ENCODE assay signal across 10 cellular contexts in genomic region chr10:103555712-103556111, GRCh38.
DNase-seq lines count a peak whose midpoint lies in the region; ATAC-seq and TF ChIP-seq lines count a peak whose summit lies in the region.
"Had no signal": no experiment of that assay in that cellular context is flagged by ENCODE, and none has a peak within 500 bp of the region (broad histone marks: within the 10 kb centered on the region; RNA-seq: fewer than 3 reads in every experiment).

No MANE protein-coding gene starts in this region.

- H3K4me2 ChIP-seq in HCT116 (ENCODE audit: low read length), result peak overlapping the region; percentile 63
- H3K4me2 ChIP-seq in neural progenitor cell, result peak overlapping the region; percentile 98

- peaks cover 5% of the 10 kb centered on the region for H3F3A ChIP-seq in neural progenitor cell (ENCODE audit: low read depth)

- no peak for ATAC-seq in HCT116

- peak overlapping the region; percentile 81 for H3K4me3 Mint-ChIP-seq in neural progenitor cell

- H2AFZ ChIP-seq in HCT116 (ENCODE audit: low read depth, low read length, poor library complexity, severe bottlenecking), result no peak overlapping the region
- H2AFZ ChIP-seq in neural progenitor cell (replicated peaks), result peak overlapping the region; percentile 68

- RAD21 ChIA-PET in HCT116 (lab: Charles Lee; ENCODE audit: low non-redundant PET in 1 of 2, low total read pairs in 2 of 2, uncharacterized antibody in 2 of 2, unreplicated experiment in 2 of 2), result no interaction called here

- no peaks in the 10 kb centered on the region for H4K20me1 ChIP-seq in HCT116 (ENCODE audit: insufficient read depth)
- H4K20me1 ChIP-seq in neural progenitor cell (ENCODE audit: low read depth), result no peaks in the 10 kb centered on the region

- H3K27me3 ChIP-seq in HCT116 (ENCODE audit: insufficient read depth, low read length) (peaks cover 5% of the 10 kb centered on the region; the same call in 1 of the 2 replicates), neural progenitor cell (peaks cover 33% of the 10 kb centered on the region)

- H3K9me3 Mint-ChIP-seq in neural progenitor cell, result no peaks in the 10 kb centered on the region

- no TSS peak for BruUV-seq in HCT116 (replicated peaks; lab: Mats Ljungman, UMichigan)

- H3K9me2 ChIP-seq in HCT116 (ENCODE audit: insufficient read depth), result no peaks in the 10 kb centered on the region

- TF ChIP-seq CTCF in AG04449 (IDR thresholded peaks at IDR 0.05; ENCODE audit: insufficient read depth, low read length, missing control alignments) (no peak), HCT116 (IDR thresholded peaks at IDR 0.05 in 2 of 3, conservative IDR thresholded peaks at IDR 0.05 in 1 of 3; ENCODE audit: borderline replicate concordance in 1 of 3, insufficient read depth in 1 of 3, low read depth in 2 of 3, low read length in 2 of 3) (no peak), coronary artery (IDR thresholded peaks at IDR 0.05) (no peak), neural progenitor cell (IDR thresholded peaks at IDR 0.05) (no peak), lower leg skin (IDR thresholded peaks at IDR 0.05) (no peak)

- H3K36me3 ChIP-seq in HCT116 (ENCODE audit: control insufficient read depth in 1 of 2, insufficient read depth in 2 of 2, low read length in 2 of 2) (no peaks in the 10 kb centered on the region), neural progenitor cell (no peaks in the 10 kb centered on the region)

- TF ChIP-seq RAD21 in HCT116 (IDR thresholded peaks at IDR 0.05; ENCODE audit: low read depth), result no peak

- H3K4me1 Mint-ChIP-seq in neural progenitor cell, result peaks cover 17% of the 10 kb centered on the region

- intact Hi-C loops in HCT116 (cut with micrococcal nuclease), result no loop called here
- intact Hi-C loops in lower leg skin (cut with DNase I; ENCODE audit: low total_unique reads), result no loop called here

- no peak overlapping the region for H3K27ac ChIP-seq in HCT116 (ENCODE audit: low read depth, low read length)
- H3K27ac ChIP-seq in coronary artery, result no peak overlapping the region
- no peak overlapping the region for H3K27ac ChIP-seq in neural progenitor cell

- H3K4me1 ChIP-seq in HCT116 (ENCODE audit: control insufficient read depth in 1 of 2, insufficient read depth in 2 of 2, low read length in 2 of 2), result peaks cover 0 to 10% of the 10 kb centered on the region in 2 experiments; a peak in 1 of 4 replicates
- H3K4me1 ChIP-seq in neural progenitor cell, result peaks cover 11% of the 10 kb centered on the region

- H3K4me3 ChIP-seq in AG04449 (ENCODE audit: low read depth, low read length) (peak overlapping the region; percentile 49), HCT116 (replicated peaks in 1 of 2; ENCODE audit: low read depth in 1 of 2, low read length in 2 of 2) (peak overlapping the region; percentile 31 to 47), coronary artery (peak overlapping the region; percentile 66), neural progenitor cell (peak overlapping the region; percentile 63), lower leg skin (ENCODE audit: low read depth, poor library complexity, severe bottlenecking) (no peak overlapping the region)
- H3K4me3 ChIP-seq: lung had no signal

- no peaks in the 10 kb centered on the region for H3K9me3 ChIP-seq in HCT116 (ENCODE audit: control insufficient read depth in 1 of 2, insufficient read depth in 1 of 2, low read depth in 1 of 2, low read length in 2 of 2)
- H3K9me3 ChIP-seq in neural progenitor cell (ENCODE audit: low read depth), result no peaks in the 10 kb centered on the region

- no peaks in the 10 kb centered on the region for H3K36me3 Mint-ChIP-seq in neural progenitor cell

- CTCF ChIA-PET in AG04449 (lab: Yijun Ruan, JAX), result interaction anchor here (1.1 kb wide), 1 partner anchor 18 kb away, joined by 3 read pairs; no protein-coding TSS in a partner anchor
- CTCF ChIA-PET in HCT116 (lab: Charles Lee), result interaction anchor here (1.0 kb wide), 1 partner anchor 9 kb away, joined by 4 read pairs; no protein-coding TSS in a partner anchor

- TF ChIP-seq POLR2A in HCT116 (IDR thresholded peaks at IDR 0.05; ENCODE audit: borderline replicate concordance, extremely low read depth, insufficient read depth, insufficient read length) (no peak), lower leg skin (IDR thresholded peaks at IDR 0.05) (no peak)

- WGBS in lower leg skin, 2 donors, result 61 to 65% methylated on average over 2 to 11 of the region's 11 CpGs

- H3K9ac ChIP-seq in HCT116 (ENCODE audit: low read length) (peak overlapping the region; percentile 37; the same call in 1 of the 2 replicates), neural progenitor cell (no peak overlapping the region)

- H3K27me3 Mint-ChIP-seq in neural progenitor cell (ENCODE audit: insufficient read depth, low read depth), result peaks cover 25% of the 10 kb centered on the region

- H3K79me2 ChIP-seq in HCT116 (ENCODE audit: insufficient read depth, low read length) (no peaks in the 10 kb centered on the region), neural progenitor cell (ENCODE audit: low read depth) (no peaks in the 10 kb centered on the region)

- no peak overlapping the region for H3K27ac Mint-ChIP-seq in neural progenitor cell

- POLR2A ChIA-PET in AG04449 (lab: Yijun Ruan, JAX) (no interaction called here), HCT116 (lab: Charles Lee) (no interaction called here)

- DNase-seq in AG04449 (ENCODE audit: low read depth, low spot score) (no peak), HCT116 (ENCODE audit: low read depth, low spot score) (no peak), coronary artery (ENCODE audit: low spot score) (no peak), neural progenitor cell (ENCODE audit: low spot score) (no peak), AML-193 (lab: John Stamatoyannopoulos, UW) (no peak), DMS 273 (lab: John Stamatoyannopoulos, UW; ENCODE audit: unreplicated experiment) (no peak), lower leg skin (ENCODE audit: low spot score in 2 of 2) (no peak), amniotic stem cell (lab: John Stamatoyannopoulos, UW) (no peak)
- DNase-seq: effector CD4-positive, alpha-beta T cell had no signal

TF ChIP-seq in HCT116, 20 proteins besides CTCF, POLR2A, EP300 and RAD21 (continues in another document):
- TF ChIP-seq POLR2AphosphoS5 (IDR thresholded peaks at IDR 0.05; ENCODE audit: low read depth, low read length) (no peak), ZBTB33 (IDR thresholded peaks at IDR 0.05; ENCODE audit: extremely low read depth, insufficient replicate concordance, low read length) (no peak), ZNF274 (IDR thresholded peaks at IDR 0.05; ENCODE audit: low read depth, low read length) (no peak), SIN3A (IDR thresholded peaks at IDR 0.05; ENCODE audit: low read depth) (no peak), YY1 (IDR thresholded peaks at IDR 0.05; ENCODE audit: extremely low read depth, insufficient replicate concordance, low read depth, low read length) (no peak), CEBPB (IDR thresholded peaks at IDR 0.05; ENCODE audit: low read depth) (no peak), EGR1 (IDR thresholded peaks at IDR 0.05; ENCODE audit: low read depth) (no peak), TCF7L2 (IDR thresholded peaks at IDR 0.05; ENCODE audit: borderline replicate concordance, extremely low read depth, insufficient read depth, insufficient read length) (no peak), EZH2 (IDR thresholded peaks at IDR 0.05) (no peak), ZFX (IDR thresholded peaks at IDR 0.05) (no peak), CBX3 (IDR thresholded peaks at IDR 0.05; ENCODE audit: low read depth) (no peak), SRF (IDR thresholded peaks at IDR 0.05; ENCODE audit: low read depth) (no peak), ELF1 (IDR thresholded peaks at IDR 0.05; ENCODE audit: borderline replicate concordance, low read depth) (no peak), JUND (IDR thresholded peaks at IDR 0.05) (no peak), ATF3 (IDR thresholded peaks at IDR 0.05) (no peak), MAX (IDR thresholded peaks at IDR 0.05) (no peak)
